ENCODE assay signal across 13 cellular contexts in genomic region chr6:47165918-47166317, GRCh38.
DNase-seq lines count a peak whose midpoint lies in the region; ATAC-seq and TF ChIP-seq lines count a peak whose summit lies in the region.
"Had no signal": no experiment of that assay in that cellular context is flagged by ENCODE, and none has a peak within 500 bp of the region (broad histone marks: within the 10 kb centered on the region; RNA-seq: fewer than 3 reads in every experiment).

No MANE protein-coding gene starts in this region.

- H3K27me3 Mint-ChIP-seq in chondrocyte (ENCODE audit: low read depth): no peaks in the 10 kb centered on the region
- H3K27me3 Mint-ChIP-seq: activated naive CD8-positive, alpha-beta T cell treated with anti-CD3 and anti-CD28 coated beads, Interleukin-2, amount 10 ng/mL, durations not matched to agents 7 days and 5 days had no signal

- TF ChIP-seq CTCF in GM12864 (IDR thresholded peaks at IDR 0.05; ENCODE audit: low read depth, low read length, missing control alignments): no peak
- no peak for TF ChIP-seq CTCF in chondrocyte (IDR thresholded peaks at IDR 0.05)

- peaks cover 38% of the 10 kb centered on the region for H3K4me1 Mint-ChIP-seq in chondrocyte (ENCODE audit: low read depth)
- H3K4me1 Mint-ChIP-seq: activated naive CD8-positive, alpha-beta T cell treated with anti-CD3 and anti-CD28 coated beads, Interleukin-2, amount 10 ng/mL, durations not matched to agents 7 days and 5 days had no signal

- no peaks in the 10 kb centered on the region for H3K36me3 Mint-ChIP-seq in chondrocyte (ENCODE audit: low read depth)
- H3K36me3 Mint-ChIP-seq: activated naive CD8-positive, alpha-beta T cell treated with anti-CD3 and anti-CD28 coated beads, Interleukin-2, amount 10 ng/mL, durations not matched to agents 7 days and 5 days had no signal

- no peak overlapping the region for H3K4me3 ChIP-seq in GM12864 (ENCODE audit: low read depth, low read length)
- H3K4me3 ChIP-seq in adipocyte (ENCODE audit: low read length): no peak overlapping the region
- H3K4me3 ChIP-seq: thoracic aorta had no signal

- H3K36me3 ChIP-seq in adipocyte (ENCODE audit: control insufficient read depth, insufficient read depth, low read length, severe bottlenecking): no peaks in the 10 kb centered on the region
- H3K36me3 ChIP-seq: thoracic aorta had no signal

- H3K9ac ChIP-seq in adipocyte (ENCODE audit: low read length): peak overlapping the region; percentile 21

- H3K27ac Mint-ChIP-seq in chondrocyte (ENCODE audit: unreplicated experiment): no peak overlapping the region
- H3K27ac Mint-ChIP-seq: activated naive CD8-positive, alpha-beta T cell treated with anti-CD3 and anti-CD28 coated beads, Interleukin-2, amount 10 ng/mL, durations not matched to agents 7 days and 5 days; T-helper 2 cell treated with Interferon-gamma antibody and Interleukin-4, amounts not matched to agents 5 μg/mL and 100 μg/mL, for 36 hours had no signal

- H3K4me1 ChIP-seq in adipocyte (ENCODE audit: control insufficient read depth, insufficient read depth, low read length): peaks cover 64% of the 10 kb centered on the region

- no peaks in the 10 kb centered on the region for H3K9me3 Mint-ChIP-seq in chondrocyte (ENCODE audit: low read depth)
- H3K9me3 Mint-ChIP-seq: T-helper 2 cell treated with Interferon-gamma antibody and Interleukin-4, amounts not matched to agents 5 μg/mL and 100 μg/mL, for 36 hours had no signal

- H3K27me3 ChIP-seq in adipocyte (replicated peaks; ENCODE audit: control insufficient read depth, insufficient read depth, low read length): no peaks in the 10 kb centered on the region

- ATAC-seq in GM21360 (IDR thresholded peaks at IDR 0.05; ENCODE audit: unreplicated experiment): peak; percentile 84
- peak; percentile 82 for ATAC-seq in HG03135 (IDR thresholded peaks at IDR 0.05; ENCODE audit: unreplicated experiment)

- no peak overlapping the region for H3K4me3 Mint-ChIP-seq in chondrocyte (ENCODE audit: unreplicated experiment)
- H3K4me3 Mint-ChIP-seq: activated naive CD8-positive, alpha-beta T cell treated with anti-CD3 and anti-CD28 coated beads, Interleukin-2, amount 10 ng/mL, durations not matched to agents 7 days and 5 days; T-helper 2 cell treated with Interferon-gamma antibody and Interleukin-4, amounts not matched to agents 5 μg/mL and 100 μg/mL, for 36 hours had no signal

- peak; percentile 36 for DNase-seq in GM12864 (ENCODE audit: low read depth)
- DNase-seq in adipocyte (ENCODE audit: low read depth): peak; percentile 17
- no peak for DNase-seq in NCI-H1436 treated with DMSO at 0.1 percent for 48 hours (lab: John Stamatoyannopoulos, UW)
- DNase-seq in NCI-H1105 treated with DMSO at 0.1 percent for 48 hours (lab: John Stamatoyannopoulos, UW): no peak
- no peak for DNase-seq in chondrocyte (ENCODE audit: low spot score)
- no peak for DNase-seq in NCI-H226
- DNase-seq: activated naive CD8-positive, alpha-beta T cell treated with anti-CD3 and anti-CD28 coated beads, Interleukin-2, amount 10 ng/mL, durations not matched to agents 7 days and 5 days; NCI-H2171 treated with DMSO at 0.1 percent for 48 hours; stimulated activated CD4-positive, alpha-beta T cell treated with anti-CD3 and anti-CD28 coated beads, Interleukin-12 subunit alpha, Interleukin-12 subunit beta, amount 100 ng/mL, for 4 hours had no signal

- H3K9me3 ChIP-seq in adipocyte (ENCODE audit: control insufficient read depth, low read length): peaks cover 5% of the 10 kb centered on the region
- H3K9me3 ChIP-seq: thoracic aorta had no signal

Comparison
In these comparisons a context has a peak if more than half of its experiments do, and no peak if none do; other contexts are left out.
1. DNase-seq: peak in GM12864 (single experiment) and adipocyte (single experiment); none in NCI-H1436 treated with DMSO at 0.1 percent for 48 hours (single experiment), NCI-H1105 treated with DMSO at 0.1 percent for 48 hours (single experiment), chondrocyte (single experiment) and NCI-H226 (single experiment).